ENCODE assay signal across 10 cellular contexts in the genomic region with DNA sequence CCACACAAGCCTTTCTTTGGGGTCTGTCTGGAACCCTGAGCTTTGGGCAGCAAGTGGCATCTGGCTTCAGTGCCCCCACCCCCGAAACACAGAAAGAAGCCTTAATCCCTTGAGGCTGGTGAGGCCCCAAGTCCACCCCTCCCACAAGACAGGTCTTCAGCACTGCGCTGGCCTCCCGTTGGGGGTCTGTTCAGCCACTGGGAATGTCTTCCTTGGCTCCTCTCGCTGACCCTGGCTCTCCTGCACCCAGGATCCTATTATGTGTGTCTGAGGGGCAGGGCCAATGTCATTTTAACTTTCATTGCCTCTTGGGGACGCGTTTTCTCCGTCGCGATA. TPM values are rescaled to one million over a fixed set of nuclear protein-coding genes. Genes with fewer than 3 reads are reported as not detected.
A peak's percentile ranks its signal among the peaks of the same experiment; 100 is the strongest.
DNase-seq lines count a peak whose midpoint lies in the region; ATAC-seq, FAIRE-seq and TF ChIP-seq lines count a peak whose summit lies in the region.
"Had no signal": no experiment of that assay in that cellular context is flagged by ENCODE, and none has a peak within 500 bp of the region (broad histone marks: within the 10 kb centered on the region; RNA-seq: fewer than 3 reads in every experiment).

No MANE protein-coding gene starts in this region.

- H4K8ac ChIP-seq in mesenchymal stem cell (ENCODE audit: low read length): no peak overlapping the region

- no peaks in the 10 kb centered on the region for H3K79me2 ChIP-seq in K562 (ENCODE audit: control insufficient read depth, insufficient read depth, low read length)

- peaks cover 33% of the 10 kb centered on the region for H3K4me1 Mint-ChIP-seq in activated naive CD4-positive, alpha-beta T cell treated with anti-CD3 and anti-CD28 coated beads for 36 hours (ENCODE audit: low read depth)

- peak overlapping the region; percentile 28 to 49 for H3K18ac ChIP-seq in mesenchymal stem cell (ENCODE audit: low read depth in 1 of 2, low read length in 2 of 2)

- H3K27me3 ChIP-seq in K562 (ENCODE audit: control insufficient read depth in 2 of 2, insufficient read depth in 2 of 2, low read length in 2 of 2): no peaks in the 10 kb centered on the region
- H3K27me3 ChIP-seq in mesenchymal stem cell (ENCODE audit: control insufficient read depth in 1 of 2, insufficient read depth in 1 of 2, low read length in 2 of 2): peaks cover 0 to 3% of the 10 kb centered on the region in 2 experiments
- no peaks in the 10 kb centered on the region for H3K27me3 ChIP-seq in transverse colon

- peak overlapping the region in 1 of 2 experiments; percentile 55 for H2BK12ac ChIP-seq in mesenchymal stem cell (ENCODE audit: low read length in 2 of 2)

- H2AFZ ChIP-seq in K562 (ENCODE audit: low read depth, low read length) (peak overlapping the region; percentile 89), mesenchymal stem cell (ENCODE audit: low read depth, low read length) (peak overlapping the region; percentile 54)

- no peak for DNase-seq in activated naive CD4-positive, alpha-beta T cell treated with anti-CD3 and anti-CD28 coated beads for 36 hours
- DNase-seq in activated naive CD4-positive, alpha-beta T cell (lab: John Stamatoyannopoulos, UW): no peak
- DNase-seq in K562 (ENCODE audit: extremely low read depth in 1 of 4, low spot score in 3 of 4) (no peak), mesenchymal stem cell (peak; percentile 1), transverse colon (no peak), urothelium cell line (ENCODE audit: low spot score) (no peak)
- DNase-seq: NCI-H187 had no signal

- no peaks in the 10 kb centered on the region for H3K9me3 ChIP-seq in K562 (replicated peaks; ENCODE audit: control insufficient read depth, insufficient read depth, low read depth, low read length)
- no peaks in the 10 kb centered on the region for H3K9me3 ChIP-seq in mesenchymal stem cell (ENCODE audit: control insufficient read depth, low read length)
- H3K9me3 ChIP-seq in transverse colon: no peaks in the 10 kb centered on the region

- H3K9me3 Mint-ChIP-seq in activated naive CD4-positive, alpha-beta T cell treated with anti-CD3 and anti-CD28 coated beads for 36 hours: no peaks in the 10 kb centered on the region

- H3K9ac ChIP-seq in K562 (ENCODE audit: insufficient read depth in 1 of 2, low read depth in 2 of 2, low read length in 2 of 2): peak overlapping the region; percentile 24 to 74; a peak in 2 of 4 replicates
- H3K9ac ChIP-seq in mesenchymal stem cell (ENCODE audit: low read length): peak overlapping the region; percentile 69

- H3K27ac ChIP-seq in K562 (ENCODE audit: extremely low read depth, low read depth, low read length) (no peak overlapping the region), mesenchymal stem cell (ENCODE audit: low read length, poor library complexity, severe bottlenecking) (no peak overlapping the region), transverse colon (peak overlapping the region; percentile 70 to 85 (median 78))

- H3K4me3 Mint-ChIP-seq in activated naive CD4-positive, alpha-beta T cell treated with anti-CD3 and anti-CD28 coated beads for 36 hours: peak overlapping the region; percentile 82

- ATAC-seq in K562 (no peak), GM18909 (IDR thresholded peaks at IDR 0.05; ENCODE audit: poor library complexity, unreplicated experiment) (no peak), HG03175 (IDR thresholded peaks at IDR 0.05; ENCODE audit: unreplicated experiment) (no peak)

- peak overlapping the region in 1 of 2 experiments; percentile 7 for H3K4ac ChIP-seq in mesenchymal stem cell (ENCODE audit: low read depth in 1 of 2, low read length in 2 of 2)

- H3K23ac ChIP-seq in mesenchymal stem cell (ENCODE audit: low read length in 2 of 2): peak overlapping the region in 1 of 2 experiments; percentile 92

- H3K36me3 ChIP-seq in K562 (ENCODE audit: control insufficient read depth, insufficient read depth, low read length) (peaks cover 22% of the 10 kb centered on the region; the same call in 2 of the 3 replicates), mesenchymal stem cell (ENCODE audit: control insufficient read depth in 1 of 2, insufficient read depth in 2 of 2, low read depth in 1 of 2, low read length in 2 of 2) (peaks cover 24 to 30% of the 10 kb centered on the region in 2 experiments), transverse colon (no peaks in the 10 kb centered on the region)

- H2BK5ac ChIP-seq in mesenchymal stem cell (ENCODE audit: low read depth, low read length, poor library complexity, severe bottlenecking): no peak overlapping the region

- no peaks in the 10 kb centered on the region for H3K27me3 Mint-ChIP-seq in activated naive CD4-positive, alpha-beta T cell treated with anti-CD3 and anti-CD28 coated beads for 36 hours (ENCODE audit: low read depth)

- TF ChIP-seq EP300 in K562 (IDR thresholded peaks at IDR 0.05; ENCODE audit: low read length): no peak
- TF ChIP-seq EP300 in transverse colon (IDR thresholded peaks at IDR 0.05; ENCODE audit: low read depth): no peak

- 0 out of 2 replicates have a peak, but pooled peaks cover 7% of the 10 kb centered on the region for H4K20me1 ChIP-seq in K562 (replicated peaks; ENCODE audit: control insufficient read depth, insufficient read depth, low read length)

- H3K14ac ChIP-seq in mesenchymal stem cell (ENCODE audit: low read length in 2 of 2): no peak overlapping the region

- BruUV-seq in K562 (replicated peaks; lab: Mats Ljungman, UMichigan): no TSS peak

- H3K4me2 ChIP-seq in K562 (ENCODE audit: insufficient read depth, low read length): peak overlapping the region; percentile 81
- H3K4me2 ChIP-seq in mesenchymal stem cell (ENCODE audit: low read length, poor library complexity, severe bottlenecking): peak overlapping the region; percentile 66

- H3K4me1 ChIP-seq in K562 (replicated peaks in 1 of 2; ENCODE audit: control insufficient read depth in 2 of 2, insufficient read depth in 2 of 2, low read length in 2 of 2) (peaks cover 31 to 46% of the 10 kb centered on the region in 2 experiments), mesenchymal stem cell (ENCODE audit: control insufficient read depth, insufficient read depth, low read depth, low read length) (peaks cover 13% of the 10 kb centered on the region), transverse colon (peaks cover 11 to 31% (median 27%) of the 10 kb centered on the region in 4 donors)

- FAIRE-seq in K562 (lab: Jason Lieb, UNC) (no peak), urothelium cell line (lab: Jason Lieb, UNC) (no peak)

- peak overlapping the region; percentile 29 for H3K4me3 ChIP-seq in K562
- peak overlapping the region in 1 of 2 experiments; percentile 72 for H3K4me3 ChIP-seq in mesenchymal stem cell (ENCODE audit: insufficient read depth in 1 of 2, low read depth in 1 of 2, low read length in 2 of 2)
- H3K4me3 ChIP-seq in transverse colon: peak overlapping the region in 3 of 4 donors; percentile 24 to 51 (median 37)

- no peak overlapping the region for H2BK15ac ChIP-seq in mesenchymal stem cell (ENCODE audit: low read depth, poor library complexity, severe bottlenecking)

- no peak overlapping the region for H4K91ac ChIP-seq in mesenchymal stem cell (ENCODE audit: low read length)

- CTCF ChIA-PET in activated naive CD4-positive, alpha-beta T cell treated with anti-CD3 and anti-CD28 coated beads for 36 hours (lab: Charles Lee): interaction anchor here (0.7 to 14.8 kb wide), 8 partner anchors 8 to 194 kb away, joined by 3 to 234 read pairs (median 4); partner anchors contain the start of gene ATP8B2
- CTCF ChIA-PET in K562 (lab: Yijun Ruan, JAX; ENCODE audit: low intra/inter-chr PET ratio): no interaction called here

- peak overlapping the region; percentile 37 for H2BK120ac ChIP-seq in mesenchymal stem cell (ENCODE audit: low read depth, low read length)

- WGBS in K562 (ENCODE audit: insufficient coverage, low coverage, missing lambda C conversion rate): 2% methylated on average over 9 of the region's 9 CpGs
- WGBS in mesenchymal stem cell: 16% methylated on average over 9 of the region's 9 CpGs
- 24% methylated on average over 8 of the region's 9 CpGs; no CpG with 5 or more reads in 1 of the 2 donors for WGBS in transverse colon (ENCODE audit: low coverage in 1 of 2), 2 donors

- H3K9me1 ChIP-seq in K562 (ENCODE audit: control insufficient read depth, insufficient read depth, low read length): no peaks in the 10 kb centered on the region

- H3K27ac Mint-ChIP-seq in activated naive CD4-positive, alpha-beta T cell treated with anti-CD3 and anti-CD28 coated beads for 36 hours: no peak overlapping the region

- H3K36me3 Mint-ChIP-seq in activated naive CD4-positive, alpha-beta T cell treated with anti-CD3 and anti-CD28 coated beads for 36 hours (ENCODE audit: low read depth): peaks cover 10% of the 10 kb centered on the region

- no peak for TF ChIP-seq POLR2A in K562 (conservative IDR thresholded peaks at IDR 0.05)
- TF ChIP-seq POLR2A in transverse colon (IDR thresholded peaks at IDR 0.05): no peak

- TF ChIP-seq RAD21 in K562 (CRISPR knock-in tag; conservative IDR thresholded peaks at IDR 0.05 in 1 of 2, IDR thresholded peaks at IDR 0.05 in 1 of 2): no peak

- intact Hi-C loops in activated naive CD4-positive, alpha-beta T cell treated with anti-CD3 and anti-CD28 coated beads for 36 hours (cut with micrococcal nuclease): loop anchor here (2.0 kb wide), 2 partner anchors 25 to 195 kb away; no protein-coding TSS in a partner anchor
- intact Hi-C loops in K562 (cut with micrococcal nuclease): loop anchor here (5.0 kb wide), 2 partner anchors 55 to 165 kb away; partner anchors contain the start of gene IL6R
- intact Hi-C loops in transverse colon (cut with DNase I; ENCODE audit: low total_unique reads): no loop called here

- peak overlapping the region; percentile 40 for H2AK5ac ChIP-seq in mesenchymal stem cell (ENCODE audit: low read length, severe bottlenecking)

- POLR2A ChIA-PET in K562 (lab: Yijun Ruan, JAX): interaction anchor here (0.5 to 1.1 kb wide), 3 partner anchors 85 to 689 kb away, joined by 3 read pairs; no protein-coding TSS in a partner anchor

- TF ChIP-seq CTCF in K562 (IDR thresholded peaks at IDR 0.05 in 2 of 3, conservative IDR thresholded peaks at IDR 0.05 in 1 of 3; ENCODE audit: insufficient read depth in 2 of 3, low read depth in 1 of 3, low read length in 3 of 3) (no peak), transverse colon (IDR thresholded peaks at IDR 0.05) (no peak)

- in situ Hi-C loops in K562 (cut with MboI) (no loop called here), transverse colon (cut with MboI; ENCODE audit: low pct_ligation_motif_present in 1 of 4, low pct_unique_long_range_greater_than_20kb in 1 of 4, low sequenced_read_pairs in 3 of 4) (no loop called here)

- H3K79me1 ChIP-seq in mesenchymal stem cell (replicated peaks; ENCODE audit: low read length, poor library complexity, severe bottlenecking): no peaks in the 10 kb centered on the region

RNA-seq across cellular contexts. Expression of gene ATP8B2, which starts 26.9 kb away (rescaled TPM):
- total RNA-seq in activated naive CD4-positive, alpha-beta T cell treated with anti-CD3 and anti-CD28 coated beads for 36 hours: 10 to 100 TPM; 28.2 to 28.7 TPM
- 111 and 197 TPM in 2 replicates for total RNA-seq in K562 (2011; cell fraction: chromatin; rRNA removed; ENCODE audit: low replicate concordance)
- 114 and 120 TPM in 2 replicates for total RNA-seq in K562 (2011; cell fraction: nucleolus; rRNA removed)
- 96.1 and 116 TPM in 2 replicates for total RNA-seq in K562 (2011; cell fraction: nucleoplasm; rRNA removed)
- total RNA-seq in K562 (2014; rRNA removed): 33.2 and 53.4 TPM in 2 replicates
- 16.0 and 16.9 TPM in 2 replicates for total RNA-seq in K562 (2014; rRNA removed; fragmentation: Illumina TruSeq; extraction: Trizol)
- total RNA-seq in K562 (2015; rRNA removed; fragmentation: Illumina TruSeq; extraction: Trizol): 12.3 and 12.4 TPM in 2 replicates
- total RNA-seq in K562 (2021): 28.4 and 29.8 TPM in 2 replicates
- polyA plus RNA-seq in K562 (2011; rRNA removed): 21.5 and 33.4 TPM in 2 replicates
- polyA plus RNA-seq in K562 (2011; cell fraction: cytosol; rRNA removed): 40.1 and 47.5 TPM in 2 replicates
- 95.1 and 98.0 TPM in 2 replicates for polyA plus RNA-seq in K562 (2011; cell fraction: nucleus; rRNA removed)
- polyA plus RNA-seq in K562 (2012): 12.2 and 12.6 TPM in 2 replicates
- polyA plus RNA-seq in K562 (2014; fragmentation: Illumina TruSeq; extraction: Trizol): 18.4 and 22.1 TPM in 2 replicates
- under 1 TPM; 0.27 to 0.58 TPM for polyA plus RNA-seq in K562 (2014; fragmentation: Nextera tagmentation; extraction: Ambion mirVana)
- polyA plus RNA-seq in K562 (2014; rRNA removed): 23.8 and 29.4 TPM in 2 replicates
- polyA minus RNA-seq in K562 (2011; rRNA and poly(A)+ RNA removed): 24.4 and 25.3 TPM in 2 replicates
- 14.8 and 19.1 TPM in 2 replicates for polyA minus RNA-seq in K562 (2011; cell fraction: cytosol; rRNA and poly(A)+ RNA removed)
- 25.3 and 46.8 TPM in 2 replicates for polyA minus RNA-seq in K562 (2011; cell fraction: nucleus; rRNA and poly(A)+ RNA removed)
- polyA plus RNA-seq in mesenchymal stem cell (2013, experiment 1 of 2): 50.2 TPM
- polyA plus RNA-seq in mesenchymal stem cell (2013, experiment 2 of 2): 47.9 TPM
- 10 to 100 TPM in 3 of 4 donors, 1 to 10 TPM in 1; 6.0 to 78.6 (median 24.9) TPM for total RNA-seq in transverse colon

RNA-seq across cellular contexts. Expression of gene AQP10, which starts 31.3 kb away (rescaled TPM):
- not detected for total RNA-seq in activated naive CD4-positive, alpha-beta T cell treated with anti-CD3 and anti-CD28 coated beads for 36 hours
- 12.4 and 39.7 TPM in 2 replicates for total RNA-seq in K562 (2011; cell fraction: chromatin; rRNA removed; ENCODE audit: low replicate concordance)
- 21.6 and 25.0 TPM in 2 replicates for total RNA-seq in K562 (2011; cell fraction: nucleolus; rRNA removed)
- total RNA-seq in K562 (2011; cell fraction: nucleoplasm; rRNA removed): 21.3 and 24.8 TPM in 2 replicates
- total RNA-seq in K562 (2014; rRNA removed) (1.9 and 2.1 TPM in 2 replicates), K562 (2014; rRNA removed; fragmentation: Illumina TruSeq; extraction: Trizol) (1.7 and 1.9 TPM in 2 replicates), K562 (2015; rRNA removed; fragmentation: Illumina TruSeq; extraction: Trizol) (1.3 and 1.5 TPM in 2 replicates), K562 (2021) (3.7 and 4.9 TPM in 2 replicates), transverse colon (not detected)
- polyA plus RNA-seq in K562 (2011; rRNA removed) (9.7 and 20.6 TPM in 2 replicates), K562 (2014; fragmentation: Illumina TruSeq; extraction: Trizol) (5.6 and 7.4 TPM in 2 replicates), K562 (2014; fragmentation: Nextera tagmentation; extraction: Ambion mirVana) (under 1 TPM; 0.37 to 0.56 TPM), K562 (2014; rRNA removed) (4.5 and 5.0 TPM in 2 replicates)
- 16.4 and 28.3 TPM in 2 replicates for polyA plus RNA-seq in K562 (2011; cell fraction: cytosol; rRNA removed)
- 46.5 and 76.2 TPM in 2 replicates for polyA plus RNA-seq in K562 (2011; cell fraction: nucleus; rRNA removed)
- 6.3 and 8.5 TPM in 2 replicates for polyA plus RNA-seq in K562 (2012)
- polyA minus RNA-seq in K562 (2011; rRNA and poly(A)+ RNA removed): 4.2 and 5.3 TPM in 2 replicates
- 2.0 and 5.8 TPM in 2 replicates for polyA minus RNA-seq in K562 (2011; cell fraction: cytosol; rRNA and poly(A)+ RNA removed)
- 6.1 and 21.7 TPM in 2 replicates for polyA minus RNA-seq in K562 (2011; cell fraction: nucleus; rRNA and poly(A)+ RNA removed)
- polyA plus RNA-seq in mesenchymal stem cell (2013, experiment 1 of 2): not detected
- polyA plus RNA-seq in mesenchymal stem cell (2013, experiment 2 of 2): not detected
- polyA plus RNA-seq: liver had no signal

RNA-seq across cellular contexts. Expression of gene IL6R, which starts 52.9 kb away (rescaled TPM):
- 10 to 100 TPM; 17.3 to 25.9 TPM for total RNA-seq in activated naive CD4-positive, alpha-beta T cell treated with anti-CD3 and anti-CD28 coated beads for 36 hours
- total RNA-seq in K562 (2011; cell fraction: chromatin; rRNA removed; ENCODE audit: low replicate concordance): 2.6 TPM in 1 of 2 replicates, not detected in the other
- 0.79 and 1.0 TPM in 2 replicates for total RNA-seq in K562 (2011; cell fraction: nucleolus; rRNA removed)
- total RNA-seq in K562 (2011; cell fraction: nucleoplasm; rRNA removed): 0.59 and 2.0 TPM in 2 replicates
- total RNA-seq in K562 (2014; rRNA removed) (0.05 and 0.37 TPM in 2 replicates), K562 (2014; rRNA removed; fragmentation: Illumina TruSeq; extraction: Trizol) (0.03 and 0.11 TPM in 2 replicates), K562 (2015; rRNA removed; fragmentation: Illumina TruSeq; extraction: Trizol) (0.07 and 0.19 TPM in 2 replicates), K562 (2021) (0.24 and 0.47 TPM in 2 replicates), transverse colon (100 to 1,000 TPM in 1 of 4 donors, 10 to 100 TPM in 3; 10.7 to 107 (median 77.3) TPM)
- polyA plus RNA-seq in K562 (2011; rRNA removed) (0.25 and 0.83 TPM in 2 replicates), K562 (2014; fragmentation: Illumina TruSeq; extraction: Trizol) (0.09 and 0.40 TPM in 2 replicates), K562 (2014; fragmentation: Nextera tagmentation; extraction: Ambion mirVana) (not detected), K562 (2014; rRNA removed) (0.03 and 1.1 TPM in 2 replicates)
- polyA plus RNA-seq in K562 (2011; cell fraction: cytosol; rRNA removed): 0.43 and 0.70 TPM in 2 replicates
- polyA plus RNA-seq in K562 (2011; cell fraction: nucleus; rRNA removed): 0.10 and 0.21 TPM in 2 replicates
- polyA plus RNA-seq in K562 (2012): 0.21 and 0.37 TPM in 2 replicates
- polyA minus RNA-seq in K562 (2011; rRNA and poly(A)+ RNA removed): 0.25 and 0.42 TPM in 2 replicates
- polyA minus RNA-seq in K562 (2011; cell fraction: cytosol; rRNA and poly(A)+ RNA removed): not detected in 2 replicates
- 0.56 TPM in 1 of 2 replicates, not detected in the other for polyA minus RNA-seq in K562 (2011; cell fraction: nucleus; rRNA and poly(A)+ RNA removed)
- polyA plus RNA-seq in mesenchymal stem cell (2013, experiment 1 of 2): 9.3 TPM
- polyA plus RNA-seq in mesenchymal stem cell (2013, experiment 2 of 2): 9.8 TPM

Comparison
In these comparisons a context has a peak if more than half of its experiments do, and no peak if none do; other contexts are left out.
1. H3K27ac ChIP-seq: peak in transverse colon (4 of 4); none in K562 (single experiment) and mesenchymal stem cell (single experiment).